8 cellular contexts compared by ENCODE assay signal in genomic region chr2:189440947-189441708, GRCh38. TPM values are rescaled to one million over a fixed set of nuclear protein-coding genes. Genes with fewer than 3 reads are reported as not detected.
DNase-seq lines count a peak whose midpoint lies in the region; TF ChIP-seq lines count a peak whose summit lies in the region.

Gene WDR75 (plus strand): TSS chr2:189441474. CDS start chr2:189441493, 19 bp downstream.

- peak; percentile 76 for DNase-seq in CMK (ENCODE audit: low read depth)
- peak; percentile 80 for DNase-seq in GM20000 (ENCODE audit: low spot score)
- peak; percentile 98 for DNase-seq in HT-29 (ENCODE audit: low spot score)
- peak; percentile 89 to 97 for DNase-seq in NOMO-1 (lab: John Stamatoyannopoulos, UW; ENCODE audit: unreplicated experiment in 2 of 2)
- peak; percentile 79 to 88 (median 86) for DNase-seq in effector memory CD4-positive, alpha-beta T cell
- peak; percentile 96 to 97 for DNase-seq in lung microvascular endothelial cell (ENCODE audit: low read depth in 2 of 2)
- DNase-seq in stimulated activated CD4-positive, alpha-beta T cell treated with anti-CD3 and anti-CD28 coated beads, TNF-alpha, amount 100 ng/mL, for 48 hours (ENCODE audit: low read depth in 3 of 3): peak; percentile 86 to 90 (median 87)

- POLR2A ChIA-PET in activated CD8-positive, alpha-beta memory T cell treated with anti-CD3 and anti-CD28 coated beads for 36 hours (lab: Charles Lee): interaction anchor here (0.6 kb wide), 1 partner anchor 1083 kb away, joined by 3 read pairs; no protein-coding TSS in a partner anchor

- H3K27me3 ChIP-seq in effector memory CD4-positive, alpha-beta T cell (replicated peaks; ENCODE audit: control insufficient read depth, insufficient read depth, low read length, poor library complexity, severe bottlenecking): no peaks in the 10 kb centered on the region

- H3K27ac ChIP-seq in effector memory CD4-positive, alpha-beta T cell (ENCODE audit: insufficient read depth, low read length, poor library complexity, severe bottlenecking): peak within 1 kb of the TSS; percentile 92

- no peak for TF ChIP-seq CTCF in GM20000 (IDR thresholded peaks at IDR 0.05; ENCODE audit: extremely low read depth, missing control alignments)

- H3K4me3 ChIP-seq in effector memory CD4-positive, alpha-beta T cell (ENCODE audit: insufficient read depth, low read depth, low read length, poor library complexity, severe bottlenecking): peak within 1 kb of the TSS; percentile 79

- CTCF ChIA-PET in activated CD8-positive, alpha-beta memory T cell treated with anti-CD3 and anti-CD28 coated beads for 36 hours (lab: Charles Lee): no interaction called here

- H3K9me3 ChIP-seq in effector memory CD4-positive, alpha-beta T cell (ENCODE audit: control insufficient read depth, low read length): no peaks in the 10 kb centered on the region

- H3K4me1 ChIP-seq in effector memory CD4-positive, alpha-beta T cell (ENCODE audit: control insufficient read depth, insufficient read depth, low read length, poor library complexity, severe bottlenecking): peaks cover 7% of the 10 kb centered on the region

- no peaks in the 10 kb centered on the region for H3K36me3 ChIP-seq in effector memory CD4-positive, alpha-beta T cell (ENCODE audit: control insufficient read depth, insufficient read depth, low read length)

RNA-seq across cellular contexts. Expression of gene WDR75, which starts in this region (rescaled TPM):
- total RNA-seq in HT-29 (2014; rRNA removed; shearing (Covaris generic)): 24.5 and 26.7 TPM in 2 replicates
- 100 to 1,000 TPM; 107 to 114 TPM for total RNA-seq in activated CD8-positive, alpha-beta memory T cell treated with anti-CD3 and anti-CD28 coated beads for 36 hours
- total RNA-seq in lung microvascular endothelial cell: 37.0 and 44.4 TPM in 2 replicates

Comparison
In these comparisons a context has a peak if more than half of its experiments do, and no peak if none do; other contexts are left out.
1. Peak in every context shown above with its lines: DNase-seq, H3K4me3 ChIP-seq and H3K27ac ChIP-seq.